ENCODE assay signal across 14 cellular contexts in the genomic region with DNA sequence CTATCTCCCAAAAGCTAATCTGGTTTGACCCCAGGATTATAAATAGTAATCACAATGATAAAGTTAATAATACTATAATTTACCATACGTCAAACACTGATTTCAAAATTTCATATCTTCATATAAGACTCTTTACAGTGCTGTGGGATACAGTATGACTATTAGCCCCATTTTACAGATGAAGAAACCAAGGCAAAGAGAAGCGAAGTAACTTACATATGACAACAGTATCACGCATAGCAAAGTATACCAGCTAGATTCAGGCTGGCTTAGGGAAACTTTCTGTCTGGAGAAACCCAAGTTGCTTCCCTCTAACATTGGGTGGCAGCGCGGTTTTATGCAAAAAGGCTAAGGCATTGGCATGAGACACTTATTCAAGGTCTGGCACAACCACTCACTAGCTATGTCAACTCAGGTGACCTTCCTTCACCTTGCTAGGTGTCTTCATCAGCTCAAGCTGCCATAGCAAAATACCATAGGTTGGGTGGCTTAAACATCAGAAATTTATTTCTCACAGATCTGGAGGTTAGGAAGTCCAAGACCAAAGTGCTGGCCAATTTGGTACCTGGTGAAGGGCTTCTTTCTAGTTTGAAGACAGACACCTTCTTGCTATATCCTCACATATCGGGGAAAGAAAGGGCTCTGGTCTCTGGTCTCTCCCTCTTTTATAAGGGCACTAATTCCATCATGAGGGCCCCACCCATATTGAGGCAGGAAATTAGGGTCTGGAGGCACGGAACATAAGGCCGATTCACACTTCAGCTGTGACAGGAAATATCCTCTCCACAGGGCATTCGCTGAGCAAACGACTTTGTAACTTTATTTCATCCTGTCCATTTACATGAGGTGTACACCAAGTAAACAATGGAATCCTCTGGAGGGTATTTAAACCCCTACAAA. TPM values are rescaled to one million over a fixed set of nuclear protein-coding genes. Genes with fewer than 3 reads are reported as not detected.
DNase-seq lines count a peak whose midpoint lies in the region; ATAC-seq, FAIRE-seq and TF ChIP-seq lines count a peak whose summit lies in the region.
"Had no signal": no experiment of that assay in that cellular context is flagged by ENCODE, and none has a peak within 500 bp of the region (broad histone marks: within the 10 kb centered on the region; RNA-seq: fewer than 3 reads in every experiment).

No MANE protein-coding gene starts in this region.

- DNase-seq in activated T-cell treated with anti-CD3 and anti-CD28 coated beads, Interleukin-2, amount 50 U/mL, for 4 hours = peak; percentile 17
- no peak for DNase-seq in activated T-cell treated with anti-CD3 and anti-CD28 coated beads, Interleukin-2, amount 50 U/mL, for 72 hours
- peak; percentile 12 for DNase-seq in M059J (ENCODE audit: low read depth)
- peak; percentile 17 for DNase-seq in activated CD8-positive, alpha-beta T cell treated with anti-CD3 and anti-CD28 coated beads for 36 hours
- no peak for DNase-seq in mesendoderm
- no peak for DNase-seq in urothelium cell line (ENCODE audit: low spot score)
- DNase-seq in pons (ENCODE audit: low spot score) = no peak
- DNase-seq: activated naive CD8-positive, alpha-beta T cell treated with anti-CD3 and anti-CD28 coated beads for 36 hours; HCEC 1CT; midbrain; NCI-H1048 had no signal

- CTCF ChIA-PET in activated CD8-positive, alpha-beta T cell treated with anti-CD3 and anti-CD28 coated beads for 36 hours (lab: Charles Lee) = interaction anchor here (0.8 to 1.2 kb wide), 2 partner anchors 215 to 216 kb away, joined by 3 to 4 read pairs; no protein-coding TSS in a partner anchor

- H2BK120ac ChIP-seq in mesendoderm (ENCODE audit: low read depth, low read length) = peak overlapping the region; percentile 90

- FAIRE-seq in urothelium cell line (lab: Jason Lieb, UNC) = no peak

- no peaks in the 10 kb centered on the region for H3K9me3 Mint-ChIP-seq in activated T-cell treated with anti-CD3 and anti-CD28 coated beads, Interleukin-2, amount 50 U/mL, for 4 hours
- no peaks in the 10 kb centered on the region for H3K9me3 Mint-ChIP-seq in activated T-cell treated with anti-CD3 and anti-CD28 coated beads, Interleukin-2, amount 50 U/mL, for 72 hours
- no peaks in the 10 kb centered on the region for H3K9me3 Mint-ChIP-seq in activated CD8-positive, alpha-beta T cell treated with anti-CD3 and anti-CD28 coated beads for 36 hours
- H3K9me3 Mint-ChIP-seq: activated naive CD8-positive, alpha-beta T cell treated with anti-CD3 and anti-CD28 coated beads for 36 hours had no signal

- H3K23ac ChIP-seq in mesendoderm (ENCODE audit: low read length) = no peak overlapping the region

- no peak overlapping the region for H4K8ac ChIP-seq in mesendoderm (ENCODE audit: low read depth, low read length)

- POLR2A ChIA-PET in activated CD8-positive, alpha-beta T cell treated with anti-CD3 and anti-CD28 coated beads for 36 hours (lab: Charles Lee) = no interaction called here

- 100% methylated on average over 1 of the region's 10 CpGs for WGBS in mesendoderm (ENCODE audit: extremely low coverage, insufficient coverage, low lambda C conversion rate)

- no peak overlapping the region for H3K4ac ChIP-seq in mesendoderm (ENCODE audit: low read depth, low read length)

- ATAC-seq in activated T-cell treated with anti-CD3 and anti-CD28 coated beads, Interleukin-2, amount 50 U/mL, for 4 hours = no peak
- ATAC-seq in activated T-cell treated with anti-CD3 and anti-CD28 coated beads, Interleukin-2, amount 50 U/mL, for 72 hours (replicated peaks in 1 of 2) = no peak
- no peak for ATAC-seq in activated CD8-positive, alpha-beta T cell treated with anti-CD3 and anti-CD28 coated beads for 36 hours
- no peak for ATAC-seq in HG02870 (IDR thresholded peaks at IDR 0.05; ENCODE audit: unreplicated experiment)

- H3K4me3 Mint-ChIP-seq in activated T-cell treated with anti-CD3 and anti-CD28 coated beads, Interleukin-2, amount 50 U/mL, for 4 hours = no peak overlapping the region
- no peak overlapping the region for H3K4me3 Mint-ChIP-seq in activated T-cell treated with anti-CD3 and anti-CD28 coated beads, Interleukin-2, amount 50 U/mL, for 72 hours
- H3K4me3 Mint-ChIP-seq in activated CD8-positive, alpha-beta T cell treated with anti-CD3 and anti-CD28 coated beads for 36 hours = no peak overlapping the region
- H3K4me3 Mint-ChIP-seq: activated naive CD8-positive, alpha-beta T cell treated with anti-CD3 and anti-CD28 coated beads for 36 hours had no signal

- peak overlapping the region; percentile 59 for H2BK15ac ChIP-seq in mesendoderm (replicated peaks; ENCODE audit: low read depth)

- intact Hi-C loops in activated CD8-positive, alpha-beta T cell treated with anti-CD3 and anti-CD28 coated beads for 36 hours (cut with micrococcal nuclease) = no loop called here

- no peak overlapping the region for H2BK5ac ChIP-seq in mesendoderm (ENCODE audit: low read length)

- peaks cover 5% of the 10 kb centered on the region for H3K4me1 ChIP-seq in mesendoderm (ENCODE audit: control insufficient read depth, low read depth, low read length)

- H3K4me3 ChIP-seq in mesendoderm (ENCODE audit: low read length) = no peak overlapping the region
- H3K4me3 ChIP-seq: thoracic aorta had no signal

- H3K36me3 Mint-ChIP-seq in activated T-cell treated with anti-CD3 and anti-CD28 coated beads, Interleukin-2, amount 50 U/mL, for 4 hours (ENCODE audit: insufficient read depth) = no peaks in the 10 kb centered on the region
- no peaks in the 10 kb centered on the region for H3K36me3 Mint-ChIP-seq in activated T-cell treated with anti-CD3 and anti-CD28 coated beads, Interleukin-2, amount 50 U/mL, for 72 hours (ENCODE audit: insufficient read depth in 2 of 2)
- H3K36me3 Mint-ChIP-seq in activated CD8-positive, alpha-beta T cell treated with anti-CD3 and anti-CD28 coated beads for 36 hours (ENCODE audit: low read depth) = no peaks in the 10 kb centered on the region
- H3K36me3 Mint-ChIP-seq: activated naive CD8-positive, alpha-beta T cell treated with anti-CD3 and anti-CD28 coated beads for 36 hours had no signal

- H3K4me1 Mint-ChIP-seq in activated T-cell treated with anti-CD3 and anti-CD28 coated beads, Interleukin-2, amount 50 U/mL, for 4 hours (ENCODE audit: low read depth) = no peaks in the 10 kb centered on the region
- H3K4me1 Mint-ChIP-seq in activated T-cell treated with anti-CD3 and anti-CD28 coated beads, Interleukin-2, amount 50 U/mL, for 72 hours (ENCODE audit: low read depth) = no peaks in the 10 kb centered on the region
- H3K4me1 Mint-ChIP-seq in activated CD8-positive, alpha-beta T cell treated with anti-CD3 and anti-CD28 coated beads for 36 hours (ENCODE audit: low read depth) = no peaks in the 10 kb centered on the region
- H3K4me1 Mint-ChIP-seq: activated naive CD8-positive, alpha-beta T cell treated with anti-CD3 and anti-CD28 coated beads for 36 hours had no signal

- H3K27ac Mint-ChIP-seq in activated T-cell treated with anti-CD3 and anti-CD28 coated beads, Interleukin-2, amount 50 U/mL, for 72 hours = no peak overlapping the region
- H3K27ac Mint-ChIP-seq in activated CD8-positive, alpha-beta T cell treated with anti-CD3 and anti-CD28 coated beads for 36 hours = no peak overlapping the region
- H3K27ac Mint-ChIP-seq: activated naive CD8-positive, alpha-beta T cell treated with anti-CD3 and anti-CD28 coated beads for 36 hours had no signal

- H3K18ac ChIP-seq in mesendoderm (ENCODE audit: low read length) = peak overlapping the region; percentile 31

- H2AK5ac ChIP-seq in mesendoderm (ENCODE audit: low read length) = no peak overlapping the region

- no peak overlapping the region for H3K27ac ChIP-seq in mesendoderm (ENCODE audit: low read depth, low read length)
- H3K27ac ChIP-seq: parathyroid adenoma had no signal

- no peak overlapping the region for H3K56ac ChIP-seq in mesendoderm (ENCODE audit: low read length)

- H3K27me3 ChIP-seq in mesendoderm (ENCODE audit: insufficient read depth, low read length, poor library complexity) = no peaks in the 10 kb centered on the region

- no peak for TF ChIP-seq CTCF in activated CD8-positive, alpha-beta T cell treated with anti-CD3 and anti-CD28 coated beads for 36 hours (IDR thresholded peaks at IDR 0.05)

- no peak overlapping the region for H3K9ac ChIP-seq in mesendoderm (ENCODE audit: low read length)
- H3K9ac ChIP-seq: parathyroid adenoma had no signal

- no peak overlapping the region for H4K5ac ChIP-seq in mesendoderm (ENCODE audit: low read length)

- H3K4me2 ChIP-seq in mesendoderm (ENCODE audit: low read length) = no peak overlapping the region

- H3K79me1 ChIP-seq in mesendoderm (ENCODE audit: low read length) = no peaks in the 10 kb centered on the region

- no peaks in the 10 kb centered on the region for H3K36me3 ChIP-seq in mesendoderm (ENCODE audit: control insufficient read depth, insufficient read depth, low read length)
- H3K36me3 ChIP-seq: thoracic aorta had no signal

- no peaks in the 10 kb centered on the region for H3K79me2 ChIP-seq in mesendoderm (ENCODE audit: control insufficient read depth, insufficient read depth, low read length)
- H3K79me2 ChIP-seq: parathyroid adenoma had no signal

- H3K27me3 Mint-ChIP-seq in activated T-cell treated with anti-CD3 and anti-CD28 coated beads, Interleukin-2, amount 50 U/mL, for 4 hours (ENCODE audit: low read depth) = no peaks in the 10 kb centered on the region
- no peaks in the 10 kb centered on the region for H3K27me3 Mint-ChIP-seq in activated T-cell treated with anti-CD3 and anti-CD28 coated beads, Interleukin-2, amount 50 U/mL, for 72 hours (ENCODE audit: low read depth)
- H3K27me3 Mint-ChIP-seq in activated CD8-positive, alpha-beta T cell treated with anti-CD3 and anti-CD28 coated beads for 36 hours = no peaks in the 10 kb centered on the region

RNA-seq across cellular contexts. Expression of a gene that starts 22.4 kb away (rescaled TPM):
- 1 to 10 TPM; 7.7 to 8.7 (median 7.9) TPM for total RNA-seq in activated T-cell treated with anti-CD3 and anti-CD28 coated beads, Interleukin-2, amount 50 U/mL, for 4 hours
- 10 to 100 TPM; 62.9 to 76.4 TPM for total RNA-seq in activated T-cell treated with anti-CD3 and anti-CD28 coated beads, Interleukin-2, amount 50 U/mL, for 72 hours
- 74.4 and 93.3 TPM in 2 replicates for total RNA-seq in M059J (2014; rRNA removed; shearing (Covaris generic))
- total RNA-seq in activated CD8-positive, alpha-beta T cell treated with anti-CD3 and anti-CD28 coated beads for 36 hours = 10 to 100 TPM; 53.9 to 58.5 TPM
- 27.5 TPM for polyA plus RNA-seq in mesendoderm (2013, experiment 1 of 2)
- 28.9 TPM for polyA plus RNA-seq in mesendoderm (2013, experiment 2 of 2)

Comparison
In these comparisons a context has a peak if more than half of its experiments do, and no peak if none do; other contexts are left out.
1. DNase-seq: peak in activated T-cell treated with anti-CD3 and anti-CD28 coated beads, Interleukin-2, amount 50 U/mL, for 4 hours (single experiment), M059J (single experiment) and activated CD8-positive, alpha-beta T cell treated with anti-CD3 and anti-CD28 coated beads for 36 hours (single experiment); none in activated T-cell treated with anti-CD3 and anti-CD28 coated beads, Interleukin-2, amount 50 U/mL, for 72 hours (0 of 2), mesendoderm (single experiment), urothelium cell line (single experiment) and pons (single experiment).